In the genomic region with DNA sequence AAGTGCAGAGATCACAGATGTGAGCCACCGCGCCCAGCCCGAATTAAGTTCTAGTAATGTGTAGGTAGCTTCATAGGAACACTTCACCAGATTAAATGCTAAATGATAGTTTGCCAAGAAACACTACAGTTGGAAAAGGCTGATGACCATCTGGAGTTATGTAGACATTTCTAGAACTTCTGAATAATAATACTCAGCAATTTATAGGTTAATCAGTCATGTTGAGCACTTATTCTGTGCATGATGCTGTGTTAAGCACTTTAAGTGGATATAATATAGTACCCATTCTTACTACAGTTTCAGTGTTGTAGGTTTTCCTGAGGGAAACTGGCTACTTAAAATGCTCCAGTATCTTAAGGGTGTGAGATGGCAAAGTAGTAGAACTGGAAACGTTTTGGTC, we compare ENCODE assay signal across 15 cellular contexts.
A peak's percentile ranks its signal among the peaks of the same experiment; 100 is the strongest.
DNase-seq lines count a peak whose midpoint lies in the region; TF ChIP-seq lines count a peak whose summit lies in the region.
"Had no signal": no experiment of that assay in that cellular context is flagged by ENCODE, and none has a peak within 500 bp of the region (broad histone marks: within the 10 kb centered on the region; RNA-seq: fewer than 3 reads in every experiment).

No MANE protein-coding gene starts in this region.

- peaks cover 5% of the 10 kb centered on the region; the same call in 1 of the 2 replicates for H3K4me1 ChIP-seq in HEK293 (ENCODE audit: control insufficient read depth, insufficient read depth, low read length)

- CTCF ChIA-PET in HEK293 (lab: Yijun Ruan, JAX) = interaction anchor here (0.6 kb wide), 1 partner anchor 166 kb away, joined by 3 read pairs; no protein-coding TSS in a partner anchor

- no peak overlapping the region for H3K4me3 ChIP-seq in HEK293 (ENCODE audit: low read depth, low read length)
- H3K4me3 ChIP-seq: GM12878 had no signal

- DNase-seq in NCI-H524 treated with DMSO at 0.1 percent for 48 hours (lab: John Stamatoyannopoulos, UW) (peak; percentile 92), NCI-H1105 treated with DMSO at 0.1 percent for 48 hours (lab: John Stamatoyannopoulos, UW) (no peak)
- no peak for DNase-seq in T-helper 2 cell treated with Interferon-gamma antibody and Interleukin-4, amounts not matched to agents 5 μg/mL and 100 μg/mL, for 36 hours (ENCODE audit: low spot score)
- no peak for DNase-seq in activated naive CD4-positive, alpha-beta T cell (lab: John Stamatoyannopoulos, UW)
- DNase-seq: AML-193; CD4-positive, alpha-beta memory T cell; DMS53; DND-41; EL; H9; KBM-7 had no signal

- H3K9me3 Mint-ChIP-seq in T-helper 2 cell treated with Interferon-gamma antibody and Interleukin-4, amounts not matched to agents 5 μg/mL and 100 μg/mL, for 36 hours = no peaks in the 10 kb centered on the region
- H3K9me3 Mint-ChIP-seq: CD14-positive monocyte; CD4-positive, alpha-beta memory T cell; H9 had no signal

- H3K4me3 Mint-ChIP-seq in T-helper 2 cell treated with Interferon-gamma antibody and Interleukin-4, amounts not matched to agents 5 μg/mL and 100 μg/mL, for 36 hours = no peak overlapping the region
- H3K4me3 Mint-ChIP-seq: CD14-positive monocyte; CD4-positive, alpha-beta memory T cell; H9 had no signal

- peaks cover 39% of the 10 kb centered on the region for H3K4me1 Mint-ChIP-seq in T-helper 2 cell treated with Interferon-gamma antibody and Interleukin-4, amounts not matched to agents 5 μg/mL and 100 μg/mL, for 36 hours (ENCODE audit: low read depth)

- TF ChIP-seq CTCF in C4-2B (conservative IDR thresholded peaks at IDR 0.05) (no peak), HEK293 (tag by site-specific recombination; IDR thresholded peaks at IDR 0.05) (no peak)

- peaks cover 3% of the 10 kb centered on the region for H3K36me3 Mint-ChIP-seq in T-helper 2 cell treated with Interferon-gamma antibody and Interleukin-4, amounts not matched to agents 5 μg/mL and 100 μg/mL, for 36 hours (ENCODE audit: low read depth)
- H3K36me3 Mint-ChIP-seq: CD4-positive, alpha-beta memory T cell had no signal

- no peaks in the 10 kb centered on the region for H3K9me3 ChIP-seq in HEK293 (ENCODE audit: control insufficient read depth, insufficient read depth, low read depth, low read length)

- no peak overlapping the region for H3K27ac Mint-ChIP-seq in T-helper 2 cell treated with Interferon-gamma antibody and Interleukin-4, amounts not matched to agents 5 μg/mL and 100 μg/mL, for 36 hours
- H3K27ac Mint-ChIP-seq: CD14-positive monocyte; CD4-positive, alpha-beta memory T cell; H9 had no signal

- POLR2A ChIA-PET in HEK293 (lab: Yijun Ruan, JAX) = no interaction called here

- H3K27me3 Mint-ChIP-seq in T-helper 2 cell treated with Interferon-gamma antibody and Interleukin-4, amounts not matched to agents 5 μg/mL and 100 μg/mL, for 36 hours (ENCODE audit: low read depth) = no peaks in the 10 kb centered on the region
- H3K27me3 Mint-ChIP-seq: CD4-positive, alpha-beta memory T cell had no signal

- H3K27ac ChIP-seq in C4-2B = peak overlapping the region; percentile 97
- no peak overlapping the region for H3K27ac ChIP-seq in HEK293 (ENCODE audit: extremely low read depth, low read depth, low read length)

- H3K36me3 ChIP-seq in HEK293 (ENCODE audit: control insufficient read depth in 2 of 2, insufficient read depth in 1 of 2, low read length in 2 of 2) = no peaks in the 10 kb centered on the region

TF ChIP-seq in HEK293, 187 proteins besides CTCF, POLR2A, EP300 and RAD21:
- TF ChIP-seq, protein P1, sequence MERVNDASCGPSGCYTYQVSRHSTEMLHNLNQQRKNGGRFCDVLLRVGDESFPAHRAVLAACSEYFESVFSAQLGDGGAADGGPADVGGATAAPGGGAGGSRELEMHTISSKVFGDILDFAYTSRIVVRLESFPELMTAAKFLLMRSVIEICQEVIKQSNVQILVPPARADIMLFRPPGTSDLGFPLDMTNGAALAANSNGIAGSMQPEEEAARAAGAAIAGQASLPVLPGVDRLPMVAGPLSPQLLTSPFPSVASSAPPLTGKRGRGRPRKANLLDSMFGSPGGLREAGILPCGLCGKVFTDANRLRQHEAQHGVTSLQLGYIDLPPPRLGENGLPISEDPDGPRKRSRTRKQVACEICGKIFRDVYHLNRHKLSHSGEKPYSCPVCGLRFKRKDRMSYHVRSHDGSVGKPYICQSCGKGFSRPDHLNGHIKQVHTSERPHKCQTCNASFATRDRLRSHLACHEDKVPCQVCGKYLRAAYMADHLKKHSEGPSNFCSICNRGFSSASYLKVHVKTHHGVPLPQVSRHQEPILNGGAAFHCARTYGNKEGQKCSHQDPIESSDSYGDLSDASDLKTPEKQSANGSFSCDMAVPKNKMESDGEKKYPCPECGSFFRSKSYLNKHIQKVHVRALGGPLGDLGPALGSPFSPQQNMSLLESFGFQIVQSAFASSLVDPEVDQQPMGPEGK (tag by site-specific recombination; IDR thresholded peaks at IDR 0.05) = no peak
- TF ChIP-seq OSR2 (tag by site-specific recombination; IDR thresholded peaks at IDR 0.05) = 0 out of 2 replicates have a peak, but pooled peaks have one; percentile 32
- no peak for TF ChIP-seq ZNF843 (tag by site-specific recombination; IDR thresholded peaks at IDR 0.05)
